Comparison of ENCODE assay signal across 1 cellular context in the genomic region with DNA sequence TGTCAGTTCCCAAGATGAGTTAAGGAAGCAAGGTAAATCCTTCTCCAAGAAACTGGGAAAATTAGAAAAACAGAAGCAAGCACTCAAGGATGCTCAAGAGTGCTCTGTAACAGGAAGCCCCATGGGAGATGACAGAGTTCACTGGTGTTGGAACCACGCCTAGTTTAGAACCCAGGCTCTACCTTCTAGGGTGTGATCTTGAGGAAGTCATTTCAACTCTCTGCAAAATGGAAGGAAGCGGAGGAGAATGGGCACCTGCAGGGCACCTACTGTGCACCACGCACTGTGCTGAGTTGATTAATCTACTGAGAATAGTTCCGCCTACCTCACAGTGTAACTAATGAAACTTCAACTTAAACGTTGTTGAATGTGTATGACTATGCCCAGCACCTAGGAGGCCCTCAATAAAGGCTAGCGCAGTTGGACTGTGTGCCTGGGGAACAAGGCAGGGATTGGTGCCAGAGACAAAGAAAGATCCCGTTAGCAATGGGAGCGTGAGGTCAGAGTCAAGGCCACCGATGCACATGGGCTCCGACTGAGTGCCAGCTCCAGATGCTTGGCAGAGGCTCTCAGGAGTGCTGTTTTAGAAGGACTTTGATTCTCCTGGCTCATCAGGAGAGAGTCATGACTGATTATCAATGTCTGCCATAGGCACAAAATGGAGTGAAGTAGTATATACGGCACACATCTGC.
TF ChIP-seq lines count a peak whose summit lies in the region.

No MANE protein-coding gene starts in this region.

TF ChIP-seq in HEK293, 187 proteins besides CTCF, POLR2A, EP300 and RAD21 (continued from another document):
- TF ChIP-seq, protein P1, sequence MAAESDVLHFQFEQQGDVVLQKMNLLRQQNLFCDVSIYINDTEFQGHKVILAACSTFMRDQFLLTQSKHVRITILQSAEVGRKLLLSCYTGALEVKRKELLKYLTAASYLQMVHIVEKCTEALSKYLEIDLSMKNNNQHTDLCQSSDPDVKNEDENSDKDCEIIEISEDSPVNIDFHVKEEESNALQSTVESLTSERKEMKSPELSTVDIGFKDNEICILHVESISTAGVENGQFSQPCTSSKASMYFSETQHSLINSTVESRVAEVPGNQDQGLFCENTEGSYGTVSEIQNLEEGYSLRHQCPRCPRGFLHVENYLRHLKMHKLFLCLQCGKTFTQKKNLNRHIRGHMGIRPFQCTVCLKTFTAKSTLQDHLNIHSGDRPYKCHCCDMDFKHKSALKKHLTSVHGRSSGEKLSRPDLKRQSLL (tag by site-specific recombination; IDR thresholded peaks at IDR 0.05), result 0 out of 2 replicates have a peak, but pooled peaks have one; percentile 31
- TF ChIP-seq, protein P2, sequence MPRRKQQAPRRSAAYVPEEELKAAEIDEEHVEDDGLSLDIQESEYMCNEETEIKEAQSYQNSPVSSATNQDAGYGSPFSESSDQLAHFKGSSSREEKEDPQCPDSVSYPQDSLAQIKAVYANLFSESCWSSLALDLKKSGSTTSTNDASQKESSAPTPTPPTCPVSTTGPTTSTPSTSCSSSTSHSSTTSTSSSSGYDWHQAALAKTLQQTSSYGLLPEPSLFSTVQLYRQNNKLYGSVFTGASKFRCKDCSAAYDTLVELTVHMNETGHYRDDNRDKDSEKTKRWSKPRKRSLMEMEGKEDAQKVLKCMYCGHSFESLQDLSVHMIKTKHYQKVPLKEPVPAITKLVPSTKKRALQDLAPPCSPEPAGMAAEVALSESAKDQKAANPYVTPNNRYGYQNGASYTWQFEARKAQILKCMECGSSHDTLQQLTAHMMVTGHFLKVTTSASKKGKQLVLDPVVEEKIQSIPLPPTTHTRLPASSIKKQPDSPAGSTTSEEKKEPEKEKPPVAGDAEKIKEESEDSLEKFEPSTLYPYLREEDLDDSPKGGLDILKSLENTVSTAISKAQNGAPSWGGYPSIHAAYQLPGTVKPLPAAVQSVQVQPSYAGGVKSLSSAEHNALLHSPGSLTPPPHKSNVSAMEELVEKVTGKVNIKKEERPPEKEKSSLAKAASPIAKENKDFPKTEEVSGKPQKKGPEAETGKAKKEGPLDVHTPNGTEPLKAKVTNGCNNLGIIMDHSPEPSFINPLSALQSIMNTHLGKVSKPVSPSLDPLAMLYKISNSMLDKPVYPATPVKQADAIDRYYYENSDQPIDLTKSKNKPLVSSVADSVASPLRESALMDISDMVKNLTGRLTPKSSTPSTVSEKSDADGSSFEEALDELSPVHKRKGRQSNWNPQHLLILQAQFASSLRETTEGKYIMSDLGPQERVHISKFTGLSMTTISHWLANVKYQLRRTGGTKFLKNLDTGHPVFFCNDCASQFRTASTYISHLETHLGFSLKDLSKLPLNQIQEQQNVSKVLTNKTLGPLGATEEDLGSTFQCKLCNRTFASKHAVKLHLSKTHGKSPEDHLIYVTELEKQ (tag by site-specific recombination; IDR thresholded peaks at IDR 0.05; ENCODE audit: borderline replicate concordance), result no peak
